ENCODE assay signal across 8 cellular contexts in the genomic region with DNA sequence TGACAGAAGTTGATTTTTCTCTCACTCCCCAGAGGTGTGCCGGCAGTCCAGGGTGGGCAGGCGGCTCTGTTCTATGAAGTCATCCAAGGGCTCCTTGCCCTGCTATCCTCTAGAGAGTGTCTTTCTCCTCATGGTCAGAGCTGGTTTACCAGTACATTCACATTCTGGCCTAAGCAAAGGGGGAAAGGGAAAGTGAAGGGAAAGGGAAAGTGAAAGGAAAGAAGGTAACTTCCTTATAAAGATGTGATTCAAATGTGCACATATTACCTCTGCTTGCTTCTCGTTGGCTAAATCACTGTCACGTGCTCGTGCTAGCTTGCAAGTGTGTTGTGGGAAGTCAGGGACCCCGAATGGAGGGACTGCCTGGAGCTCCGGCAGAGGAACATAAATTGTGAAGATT. TPM values are rescaled to one million over a fixed set of nuclear protein-coding genes. Genes with fewer than 3 reads are reported as not detected.
DNase-seq lines count a peak whose midpoint lies in the region; ATAC-seq and TF ChIP-seq lines count a peak whose summit lies in the region.

No MANE protein-coding gene starts in this region.

- no peak overlapping the region for H3K27ac ChIP-seq in CD4-positive, alpha-beta memory T cell (ENCODE audit: low read depth, low read length)

- peak overlapping the region in 7 of 8 donors; percentile 33 to 86 (median 81) for H3K4me3 Mint-ChIP-seq in CD4-positive, alpha-beta memory T cell
- H3K4me3 Mint-ChIP-seq in activated B cell treated with CpG ODN at 0.5 μM for 24 hours, result peak overlapping the region; percentile 72

- CTCF ChIA-PET in CD4-positive, alpha-beta memory T cell (lab: Charles Lee; ENCODE audit: partially characterized antibody), result interaction anchor here (0.9 to 4.8 kb wide), 3 partner anchors 37 to 232 kb away, joined by 4 to 37 read pairs (median 4); no protein-coding TSS in a partner anchor
- CTCF ChIA-PET in activated B cell treated with CpG ODN at 0.5 μM for 24 hours (lab: Charles Lee), result no interaction called here

- no peaks in the 10 kb centered on the region for H3K36me3 ChIP-seq in CD4-positive, alpha-beta memory T cell (ENCODE audit: insufficient read depth, low read length)

- H3K9me3 ChIP-seq in CD4-positive, alpha-beta memory T cell (ENCODE audit: control insufficient read depth in 1 of 2, low read length in 2 of 2), result no peaks in the 10 kb centered on the region

- peak overlapping the region in 1 of 2 donors; percentile 20 for H3K4me3 ChIP-seq in CD4-positive, alpha-beta memory T cell (ENCODE audit: low read length in 2 of 2)

- peaks cover 0 to 8% of the 10 kb centered on the region in 2 donors for H3K36me3 Mint-ChIP-seq in CD4-positive, alpha-beta memory T cell
- H3K36me3 Mint-ChIP-seq in activated B cell treated with CpG ODN at 0.5 μM for 24 hours (ENCODE audit: low read depth), result peaks cover 2% of the 10 kb centered on the region

- no peaks in the 10 kb centered on the region for H3K27me3 ChIP-seq in CD4-positive, alpha-beta memory T cell (ENCODE audit: insufficient read depth, low read length)

- H3K9me3 Mint-ChIP-seq in CD4-positive, alpha-beta memory T cell, result no peaks in the 10 kb centered on the region
- no peaks in the 10 kb centered on the region for H3K9me3 Mint-ChIP-seq in activated B cell treated with CpG ODN at 0.5 μM for 24 hours

- peaks cover 41% of the 10 kb centered on the region for H3K4me1 ChIP-seq in CD4-positive, alpha-beta memory T cell (ENCODE audit: insufficient read depth, low read length)

- H3K4me1 Mint-ChIP-seq in CD4-positive, alpha-beta memory T cell, result peaks cover 32 to 51% (median 44%) of the 10 kb centered on the region in 4 donors
- H3K4me1 Mint-ChIP-seq in activated B cell treated with CpG ODN at 0.5 μM for 24 hours, result peaks cover 36% of the 10 kb centered on the region

- TF ChIP-seq CTCF in activated B cell treated with CpG ODN at 0.5 μM for 24 hours (IDR thresholded peaks at IDR 0.05), result no peak

- peak; percentile 39 for ATAC-seq in HG03342 (IDR thresholded peaks at IDR 0.05; ENCODE audit: unreplicated experiment)
- peak; percentile 63 for ATAC-seq in activated B cell treated with CpG ODN at 0.5 μM for 24 hours (ENCODE audit: low read depth)
- ATAC-seq in HG03045 (IDR thresholded peaks at IDR 0.05; ENCODE audit: unreplicated experiment), result no peak
- no peak for ATAC-seq in HG02678 (IDR thresholded peaks at IDR 0.05; ENCODE audit: unreplicated experiment)
- ATAC-seq in GM19035 (IDR thresholded peaks at IDR 0.05; ENCODE audit: unreplicated experiment), result no peak

- DNase-seq in CD4-positive, alpha-beta memory T cell, result peak; percentile 38 to 52 (median 50)
- DNase-seq in activated B cell treated with CpG ODN at 0.5 μM for 24 hours (no peak), iris pigment epithelial cell (ENCODE audit: low read depth) (peak; percentile 63), COR-L47 (lab: John Stamatoyannopoulos, UW) (no peak)

- no peaks in the 10 kb centered on the region for H3K27me3 Mint-ChIP-seq in CD4-positive, alpha-beta memory T cell
- no peaks in the 10 kb centered on the region for H3K27me3 Mint-ChIP-seq in activated B cell treated with CpG ODN at 0.5 μM for 24 hours

- intact Hi-C loops in CD4-positive, alpha-beta memory T cell (cut with micrococcal nuclease), result loop anchor here (10.0 kb wide), 1 partner anchor 636 kb away; no protein-coding TSS in a partner anchor
- intact Hi-C loops in activated B cell treated with CpG ODN at 0.5 μM for 24 hours (cut with micrococcal nuclease), result loop anchor here (5.0 to 10.0 kb wide), 3 partner anchors 1118 to 1966 kb away; a partner anchor contains a TSS

- POLR2A ChIA-PET in CD4-positive, alpha-beta memory T cell (lab: Charles Lee; ENCODE audit: partially characterized antibody), result interaction anchor here (1.0 kb wide), 1 partner anchor 28 kb away, joined by 5 read pairs; no protein-coding TSS in a partner anchor
- POLR2A ChIA-PET in activated B cell treated with CpG ODN at 0.5 μM for 24 hours (lab: Charles Lee), result interaction anchor here (1.3 kb wide), 1 partner anchor 26 kb away, joined by 6 read pairs; no protein-coding TSS in a partner anchor

- H3K27ac Mint-ChIP-seq in CD4-positive, alpha-beta memory T cell, result peak overlapping the region; percentile 57 to 91 (median 86)
- H3K27ac Mint-ChIP-seq in activated B cell treated with CpG ODN at 0.5 μM for 24 hours, result peak overlapping the region; percentile 79

RNA-seq across cellular contexts. Expression of a gene that starts 2.9 kb away (rescaled TPM):
- total RNA-seq in CD4-positive, alpha-beta memory T cell, result 10 to 100 TPM; 45.3 to 49.9 TPM
- polyA plus RNA-seq in CD4-positive, alpha-beta memory T cell, result 10 to 100 TPM; 58.1 to 97.6 TPM
- total RNA-seq in activated B cell treated with CpG ODN at 0.5 μM for 24 hours, result 35.7 and 36.5 TPM in 2 replicates

RNA-seq across cellular contexts. Expression of a gene that starts 26.9 kb away (rescaled TPM):
- total RNA-seq in CD4-positive, alpha-beta memory T cell, result 10 to 100 TPM; 17.5 to 19.7 TPM
- polyA plus RNA-seq in CD4-positive, alpha-beta memory T cell, result 1 to 10 TPM; 6.7 to 8.6 TPM
- 21.7 and 24.9 TPM in 2 replicates for total RNA-seq in activated B cell treated with CpG ODN at 0.5 μM for 24 hours

Comparison
In these comparisons a context has a peak if more than half of its experiments do, and no peak if none do; other contexts are left out.
1. DNase-seq: peak in CD4-positive, alpha-beta memory T cell (5 of 5) and iris pigment epithelial cell (single experiment); none in activated B cell treated with CpG ODN at 0.5 μM for 24 hours (single experiment) and COR-L47 (single experiment).
2. ATAC-seq: peak in HG03342 (single experiment) and activated B cell treated with CpG ODN at 0.5 μM for 24 hours (single experiment); none in HG03045 (single experiment), HG02678 (single experiment) and GM19035 (single experiment).